In genomic region chr19:16371540-16371986, GRCh38 we compare ENCODE assay signal across 9 cellular contexts. TPM values are rescaled to one million over a fixed set of nuclear protein-coding genes. Genes with fewer than 3 reads are reported as not detected.
DNase-seq lines count a peak whose midpoint lies in the region; ATAC-seq, FAIRE-seq and TF ChIP-seq lines count a peak whose summit lies in the region.
"Had no signal": no experiment of that assay in that cellular context is flagged by ENCODE, and none has a peak within 500 bp of the region (broad histone marks: within the 10 kb centered on the region; RNA-seq: fewer than 3 reads in every experiment).

No MANE protein-coding gene starts in this region.

- peak overlapping the region; percentile 81 for H3K27ac ChIP-seq in GM12878 (ENCODE audit: control insufficient read depth, insufficient read depth)
- no peak overlapping the region for H3K27ac ChIP-seq in neural progenitor cell
- H3K27ac ChIP-seq: HL-60 had no signal

- SMC1A ChIA-PET in GM12878 (lab: Charles Lee; ENCODE audit: uncharacterized antibody, unreplicated experiment), result interaction anchor here (0.9 to 2.2 kb wide), 9 partner anchors 11 to 125 kb away, joined by 3 to 22 read pairs (median 5); no protein-coding TSS in a partner anchor

- RAD21 ChIA-PET in GM12878 (lab: Charles Lee; ENCODE audit: unreplicated experiment), result interaction anchor here (0.6 to 4.4 kb wide), 8 partner anchors 11 to 118 kb away, joined by 3 to 26 read pairs (median 6); no protein-coding TSS in a partner anchor

- TF ChIP-seq POLR2A in GM12878 (IDR thresholded peaks at IDR 0.05; ENCODE audit: low read depth, low read length), result peak; percentile 55

- no peak overlapping the region for H3K27ac Mint-ChIP-seq in neural progenitor cell

- peaks cover 2% of the 10 kb centered on the region for H3K4me1 Mint-ChIP-seq in neural progenitor cell

- H3K9ac ChIP-seq in GM12878 (ENCODE audit: control insufficient read depth, insufficient read depth, low read length) (peak overlapping the region; percentile 60), neural progenitor cell (no peak overlapping the region)

- CTCF ChIA-PET in GM12878 (lab: Yijun Ruan, JAX), result interaction anchor here (1.1 to 4.2 kb wide), 4 partner anchors 12 to 123 kb away, joined by 3 to 26 read pairs (median 12); no protein-coding TSS in a partner anchor

- peak; percentile 92 for DNase-seq in T-helper 22 cell (ENCODE audit: low read depth)
- peak; percentile 79 for DNase-seq in GM12878 (ENCODE audit: low read depth, low spot score)
- peak in 3 of 4 experiments; percentile 44 to 73 (median 66) for DNase-seq in stimulated activated CD4-positive, alpha-beta T cell treated with anti-CD3 and anti-CD28 coated beads, Interleukin-1b, Interleukin-23, amount 100 ng/mL, for 24 hours (ENCODE audit: low read depth in 4 of 4, low spot score in 1 of 4)
- DNase-seq in cerebellar nuclear complex (lab: John Stamatoyannopoulos, UW), result no peak
- DNase-seq in neural progenitor cell (ENCODE audit: low spot score), result no peak

- peak overlapping the region; percentile 3; the same call in 1 of the 2 replicates for H3K4me3 ChIP-seq in GM12878
- no peak overlapping the region for H3K4me3 ChIP-seq in neural progenitor cell

- H3K9me3 Mint-ChIP-seq in neural progenitor cell, result no peaks in the 10 kb centered on the region

- peak; percentile 89 for FAIRE-seq in GM12878 (lab: Jason Lieb, UNC)

- no peak overlapping the region for H2AFZ ChIP-seq in GM12878 (ENCODE audit: control insufficient read depth, low read depth, low read length)
- H2AFZ ChIP-seq in neural progenitor cell (replicated peaks), result no peak overlapping the region

- no peak for TF ChIP-seq RAD21 in GM12878 (IDR thresholded peaks at IDR 0.05; ENCODE audit: insufficient read depth, low read depth, low read length)

- POLR2A ChIA-PET in GM12878 (lab: Charles Lee), result interaction anchor here (0.8 to 2.0 kb wide), 7 partner anchors 11 to 123 kb away, joined by 3 to 13 read pairs (median 5); partner anchors contain the start of gene KLF2

- H3K79me2 ChIP-seq in GM12878 (ENCODE audit: control insufficient read depth, insufficient read depth, low read length) (no peaks in the 10 kb centered on the region), neural progenitor cell (ENCODE audit: low read depth) (no peaks in the 10 kb centered on the region)

- intact Hi-C loops in GM12878 (cut with micrococcal nuclease; ENCODE audit: unreplicated experiment), result loop anchor here (1.0 kb wide), 1 partner anchor 32 kb away; no protein-coding TSS in a partner anchor

- no TSS peak for BruUV-seq in GM12878 (replicated peaks; lab: Mats Ljungman, UMichigan)

- H3K4me3 Mint-ChIP-seq in neural progenitor cell, result no peak overlapping the region

- peak overlapping the region; percentile 79 for H3K4me2 ChIP-seq in GM12878 (ENCODE audit: control insufficient read depth, insufficient read depth)
- H3K4me2 ChIP-seq in neural progenitor cell, result no peak overlapping the region

- in situ Hi-C loops in GM12878 (cut with MboI), result no loop called here

- H3K4me1 ChIP-seq in GM12878 (ENCODE audit: control insufficient read depth, insufficient read depth, low read length) (peaks cover 62% of the 10 kb centered on the region), neural progenitor cell (no peaks in the 10 kb centered on the region)

- no peaks in the 10 kb centered on the region for H4K20me1 ChIP-seq in GM12878 (ENCODE audit: control insufficient read depth, insufficient read depth)
- peaks cover 10% of the 10 kb centered on the region for H4K20me1 ChIP-seq in neural progenitor cell (ENCODE audit: low read depth)

- no peaks in the 10 kb centered on the region for H3K9me3 ChIP-seq in GM12878 (replicated peaks; ENCODE audit: control insufficient read depth, insufficient read depth, low read length)
- no peaks in the 10 kb centered on the region for H3K9me3 ChIP-seq in neural progenitor cell (ENCODE audit: low read depth)

- peaks cover 3% of the 10 kb centered on the region for H3K27me3 Mint-ChIP-seq in neural progenitor cell (ENCODE audit: insufficient read depth, low read depth)

- H3K36me3 ChIP-seq in GM12878 (ENCODE audit: control insufficient read depth in 2 of 2, insufficient read depth in 2 of 2, low read length in 1 of 2), result peaks cover 14 to 17% of the 10 kb centered on the region in 2 experiments; a peak in 3 of 4 replicates
- H3K36me3 ChIP-seq in neural progenitor cell, result no peaks in the 10 kb centered on the region

- no peaks in the 10 kb centered on the region for H3K27me3 ChIP-seq in GM12878 (replicated peaks in 1 of 2; ENCODE audit: control insufficient read depth in 2 of 2, insufficient read depth in 2 of 2, low read length in 1 of 2)
- no peaks in the 10 kb centered on the region for H3K27me3 ChIP-seq in neural progenitor cell

- under 1% methylated on average over 18 of the region's 18 CpGs for WGBS in GM12878 (ENCODE audit: insufficient coverage, insufficient replicate concordance, low lambda C conversion rate, missing lambda C conversion rate)

- peak; percentile 49 to 97; a peak in 3 of 4 replicates for TF ChIP-seq EP300 in GM12878 (IDR thresholded peaks at IDR 0.05; ENCODE audit: borderline replicate concordance in 1 of 2, control insufficient read depth in 1 of 2, low read depth in 2 of 2, low read length in 2 of 2)

- peaks cover 25% of the 10 kb centered on the region for H3K36me3 Mint-ChIP-seq in neural progenitor cell

- H3F3A ChIP-seq in neural progenitor cell (ENCODE audit: low read depth), result no peaks in the 10 kb centered on the region

- ATAC-seq in GM18517 (IDR thresholded peaks at IDR 0.05; ENCODE audit: unreplicated experiment) (peak; percentile 66), HG02938 (IDR thresholded peaks at IDR 0.05; ENCODE audit: unreplicated experiment) (peak; percentile 62), GM12878 (peak; percentile 86), HG03520 (IDR thresholded peaks at IDR 0.05; ENCODE audit: unreplicated experiment) (no peak)

- no peak for TF ChIP-seq CTCF in GM12878 (IDR thresholded peaks at IDR 0.05 in 2 of 3, conservative IDR thresholded peaks at IDR 0.05 in 1 of 3; ENCODE audit: control insufficient read depth in 2 of 3, extremely low read depth in 1 of 3, insufficient read depth in 1 of 3, low read depth in 3 of 3, low read length in 3 of 3)
- TF ChIP-seq CTCF in neural progenitor cell (IDR thresholded peaks at IDR 0.05), result no peak

TF ChIP-seq in GM12878, 131 proteins besides CTCF, POLR2A, EP300 and RAD21 (continues in another document):
- TF ChIP-seq RB1 (IDR thresholded peaks at IDR 0.05; ENCODE audit: borderline replicate concordance) (no peak), TCF7 (IDR thresholded peaks at IDR 0.05; ENCODE audit: borderline replicate concordance) (no peak), YBX1 (IDR thresholded peaks at IDR 0.05) (no peak), BHLHE40 (IDR thresholded peaks at IDR 0.05; ENCODE audit: borderline replicate concordance in 1 of 2, low read depth in 2 of 2, low read length in 1 of 2) (peak; percentile 51 to 61; a peak in 3 of 4 replicates), REST (IDR thresholded peaks at IDR 0.05; ENCODE audit: low read depth, low read length) (no peak), SREBF2 (IDR thresholded peaks at IDR 0.05; ENCODE audit: low read length) (no peak), KLF5 (IDR thresholded peaks at IDR 0.05; ENCODE audit: partially characterized antibody) (no peak)

RNA-seq across cellular contexts. Expression of gene KLF2, which starts 46.9 kb away (rescaled TPM):
- 1.0 and 2.7 TPM in 2 replicates for total RNA-seq in GM12878 (2013; cell fraction: nucleolus; rRNA removed)
- total RNA-seq in GM12878 (2014; rRNA removed), result 3.2 and 4.4 TPM in 2 replicates
- total RNA-seq in GM12878 (2014; rRNA removed; fragmentation: Illumina TruSeq; extraction: Trizol), result 0.74 and 1.0 TPM in 2 replicates
- total RNA-seq in GM12878 (2021), result 12.4 and 13.7 TPM in 2 replicates
- 1.7 TPM for polyA plus RNA-seq in GM12878 (2011; ENCODE audit: low read depth)
- 0.20 and 0.23 TPM in 2 replicates for polyA plus RNA-seq in GM12878 (2011; rRNA removed)
- polyA plus RNA-seq in GM12878 (2011; cell fraction: cytosol; rRNA removed), result 0.99 and 1.6 TPM in 2 replicates
- polyA plus RNA-seq in GM12878 (2011; cell fraction: nucleus; rRNA removed), result 3.2 and 8.0 TPM in 2 replicates
- polyA plus RNA-seq in GM12878 (2012), result 11.2 and 12.8 TPM in 2 replicates
- 0.14 and 0.66 TPM in 2 replicates for polyA plus RNA-seq in GM12878 (2014; fragmentation: Illumina TruSeq; extraction: Trizol)
- polyA plus RNA-seq in GM12878 (2014; fragmentation: Nextera tagmentation; extraction: Ambion mirVana), result under 1 TPM; 0.16 to 0.71 TPM
- polyA plus RNA-seq in GM12878 (2014; rRNA removed), result 3.8 and 7.6 TPM in 2 replicates
- polyA plus RNA-seq in GM12878 (2016; fragmentation: Nextera tagmentation; extraction: Ambion mirVana), result 1 to 10 TPM in 1 of 2 experiments, under 1 TPM in 1; 1.00 to 1.8 TPM
- 0.15 and 0.31 TPM in 2 replicates for polyA minus RNA-seq in GM12878 (2011; rRNA and poly(A)+ RNA removed)
- polyA minus RNA-seq in GM12878 (2011; cell fraction: cytosol; rRNA and poly(A)+ RNA removed), result 1.5 TPM in 2 replicates
- 2.4 and 8.4 TPM in 2 replicates for polyA minus RNA-seq in GM12878 (2011; cell fraction: nucleus; rRNA and poly(A)+ RNA removed)
- total RNA-seq in neural progenitor cell (ENCODE audit: low replicate concordance), result not detected in 2 replicates

Comparison
In these comparisons a context has a peak if more than half of its experiments do, and no peak if none do; other contexts are left out.
1. DNase-seq: peak in T-helper 22 cell (single experiment), GM12878 (single experiment) and stimulated activated CD4-positive, alpha-beta T cell treated with anti-CD3 and anti-CD28 coated beads, Interleukin-1b, Interleukin-23, amount 100 ng/mL, for 24 hours (3 of 4); none in cerebellar nuclear complex (0 of 2) and neural progenitor cell (single experiment).